7 cellular contexts compared by ENCODE assay signal in genomic region chr19:7393934-7394508, GRCh38. TPM values are rescaled to one million over a fixed set of nuclear protein-coding genes. Genes with fewer than 3 reads are reported as not detected.
A peak's percentile ranks its signal among the peaks of the same experiment; 100 is the strongest.
DNase-seq lines count a peak whose midpoint lies in the region.

No MANE protein-coding gene starts in this region.

- H3K36me3 ChIP-seq in HUES6 (ENCODE audit: control insufficient read depth, insufficient read depth, low read length) = no peaks in the 10 kb centered on the region
- peaks cover 7 to 13% of the 10 kb centered on the region in 2 donors for H3K36me3 ChIP-seq in stomach smooth muscle (ENCODE audit: control insufficient read depth in 2 of 2, insufficient read depth in 2 of 2, low read length in 2 of 2)

- H3K4me3 ChIP-seq in HUES6 (ENCODE audit: low read depth, low read length) (peak overlapping the region; percentile 98), stomach smooth muscle (ENCODE audit: low read length in 2 of 2) (peak overlapping the region; percentile 81 to 86)

- H3K27me3 Mint-ChIP-seq in activated naive CD8-positive, alpha-beta T cell = no peaks in the 10 kb centered on the region
- peaks cover 0 to 15% (median 0%) of the 10 kb centered on the region in 3 donors for H3K27me3 Mint-ChIP-seq in immature natural killer cell (ENCODE audit: low read depth in 3 of 3)

- peaks cover 31% of the 10 kb centered on the region for H3K4me1 Mint-ChIP-seq in activated naive CD8-positive, alpha-beta T cell (ENCODE audit: low read depth)
- H3K4me1 Mint-ChIP-seq in immature natural killer cell = peaks cover 34 to 41% of the 10 kb centered on the region in 2 donors

- DNase-seq in immature natural killer cell (no peak), Ammon's horn (ENCODE audit: low spot score) (no peak), SKM-1 treated with dmso at 0.1 percent for 144 hours (lab: John Stamatoyannopoulos, UW; ENCODE audit: unreplicated experiment) (no peak), DMS79 treated with DMSO at 0.1 percent for 48 hours (lab: John Stamatoyannopoulos, UW) (no peak)

- no peak overlapping the region for H3K27ac ChIP-seq in HUES6 (ENCODE audit: low read depth, low read length)
- H3K27ac ChIP-seq in stomach smooth muscle (ENCODE audit: low read length) = peak overlapping the region; percentile 46

- H3K9ac ChIP-seq in HUES6 (ENCODE audit: low read length) (no peak overlapping the region), stomach smooth muscle (ENCODE audit: low read length in 2 of 2) (peak overlapping the region; percentile 74 to 77)

- H3K9me3 ChIP-seq in HUES6 (ENCODE audit: control insufficient read depth, insufficient read depth, low read depth, low read length) (no peaks in the 10 kb centered on the region), stomach smooth muscle (ENCODE audit: control insufficient read depth in 2 of 2, low read length in 2 of 2) (no peaks in the 10 kb centered on the region)

- H3K27me3 ChIP-seq in HUES6 (ENCODE audit: control insufficient read depth, insufficient read depth, low read length) = no peaks in the 10 kb centered on the region
- H3K27me3 ChIP-seq in stomach smooth muscle (ENCODE audit: control insufficient read depth in 1 of 2, insufficient read depth in 2 of 2, low read length in 2 of 2) = no peaks in the 10 kb centered on the region

- H3K4me3 Mint-ChIP-seq in activated naive CD8-positive, alpha-beta T cell = peak overlapping the region; percentile 89
- H3K4me3 Mint-ChIP-seq in immature natural killer cell = peak overlapping the region; percentile 82 to 94 (median 90)

- H3K4me1 ChIP-seq in HUES6 (ENCODE audit: control insufficient read depth, insufficient read depth, low read length) (peaks cover 15% of the 10 kb centered on the region), stomach smooth muscle (ENCODE audit: control insufficient read depth, insufficient read depth, low read length) (peaks cover 32% of the 10 kb centered on the region)

- H3K9me3 Mint-ChIP-seq in activated naive CD8-positive, alpha-beta T cell (ENCODE audit: low read depth) = no peaks in the 10 kb centered on the region
- H3K9me3 Mint-ChIP-seq in immature natural killer cell = no peaks in the 10 kb centered on the region

- peak overlapping the region; percentile 88 for H3K27ac Mint-ChIP-seq in activated naive CD8-positive, alpha-beta T cell
- H3K27ac Mint-ChIP-seq in immature natural killer cell = peak overlapping the region; percentile 40 to 92 (median 74)

- peaks cover 3% of the 10 kb centered on the region for H3K36me3 Mint-ChIP-seq in activated naive CD8-positive, alpha-beta T cell
- peaks cover 0 to 4% (median 3%) of the 10 kb centered on the region in 3 donors for H3K36me3 Mint-ChIP-seq in immature natural killer cell

RNA-seq across cellular contexts. Expression of gene ARHGEF18, which starts 45.3 kb away (rescaled TPM):
- polyA plus RNA-seq in immature natural killer cell = 1 to 10 TPM in 2 of 3 donors, under 1 TPM in 1; 0.86 to 7.8 (median 1.2) TPM
